10 cellular contexts compared by ENCODE assay signal in genomic region chr13:94968757-94969086, GRCh38.
DNase-seq lines count a peak whose midpoint lies in the region; ATAC-seq and TF ChIP-seq lines count a peak whose summit lies in the region.
"Had no signal": no experiment of that assay in that cellular context is flagged by ENCODE, and none has a peak within 500 bp of the region (broad histone marks: within the 10 kb centered on the region; RNA-seq: fewer than 3 reads in every experiment).

No MANE protein-coding gene starts in this region.

- H3K27me3 ChIP-seq in WERI-Rb-1 (ENCODE audit: insufficient read depth, low read depth, severe bottlenecking) (peaks cover 16% of the 10 kb centered on the region), foreskin keratinocyte (peaks cover 93% of the 10 kb centered on the region), lower lobe of right lung (ENCODE audit: low read depth) (peaks cover 77% of the 10 kb centered on the region)

- DNase-seq in WERI-Rb-1 (no peak), foreskin keratinocyte (no peak), osteocyte (ENCODE audit: extremely low spot score, unreplicated experiment) (no peak), SHP77 (lab: John Stamatoyannopoulos, UW) (no peak), lower lobe of right lung (no peak)
- DNase-seq in activated effector memory CD4-positive, alpha-beta T cell treated with anti-CD3 and anti-CD28 coated beads, Interleukin-2, amount 50 U/mL, for 16 hours, result no peak
- DNase-seq: colonic mucosa, MM.1S had no signal

- peak overlapping the region; percentile 62 for H3K4me3 Mint-ChIP-seq in osteocyte (ENCODE audit: unreplicated experiment)

- no peak for TF ChIP-seq POLR2A in GM18505 (IDR thresholded peaks at IDR 0.05; ENCODE audit: borderline replicate concordance, extremely low read depth, insufficient read depth, insufficient read length)

- H3K36me3 ChIP-seq in ES-I3 (ENCODE audit: insufficient read depth, low read length) (no peaks in the 10 kb centered on the region), WERI-Rb-1 (no peaks in the 10 kb centered on the region), lower lobe of right lung (no peaks in the 10 kb centered on the region)
- H3K36me3 ChIP-seq: colonic mucosa had no signal

- H3K9me3 ChIP-seq in ES-I3 (ENCODE audit: control insufficient read depth, insufficient read depth, low read length) (no peaks in the 10 kb centered on the region), WERI-Rb-1 (ENCODE audit: severe bottlenecking) (no peaks in the 10 kb centered on the region), lower lobe of right lung (no peaks in the 10 kb centered on the region)
- H3K9me3 ChIP-seq: colonic mucosa had no signal

- H3K4me3 ChIP-seq in WERI-Rb-1 (ENCODE audit: low read depth, low read length) (peak overlapping the region; percentile 75), lower lobe of right lung (no peak overlapping the region)
- H3K4me3 ChIP-seq: colonic mucosa had no signal

- H3K27ac Mint-ChIP-seq in osteocyte (ENCODE audit: unreplicated experiment), result no peak overlapping the region

- peaks cover 10% of the 10 kb centered on the region for H3K4me1 Mint-ChIP-seq in osteocyte (ENCODE audit: unreplicated experiment)

- H3K27me3 Mint-ChIP-seq in osteocyte (ENCODE audit: unreplicated experiment), result peaks cover 71% of the 10 kb centered on the region

- peaks cover 11% of the 10 kb centered on the region; the same call in 1 of the 2 replicates for H3K4me1 ChIP-seq in ES-I3 (ENCODE audit: insufficient read depth, low read length)
- H3K4me1 ChIP-seq in foreskin keratinocyte, result no peaks in the 10 kb centered on the region
- peaks cover 10% of the 10 kb centered on the region for H3K4me1 ChIP-seq in lower lobe of right lung
- H3K4me1 ChIP-seq: colonic mucosa had no signal

- no peaks in the 10 kb centered on the region for H3K9me3 Mint-ChIP-seq in osteocyte (ENCODE audit: unreplicated experiment)

- intact Hi-C loops in lower lobe of right lung (cut with DNase I), result no loop called here

- ATAC-seq in foreskin keratinocyte (peak; percentile 13), GM18505 (IDR thresholded peaks at IDR 0.05; ENCODE audit: unreplicated experiment) (no peak), lower lobe of right lung (no peak)

- no peaks in the 10 kb centered on the region for H3K36me3 Mint-ChIP-seq in osteocyte (ENCODE audit: unreplicated experiment)

- H3K27ac ChIP-seq in WERI-Rb-1 (no peak overlapping the region), foreskin keratinocyte (no peak overlapping the region), lower lobe of right lung (no peak overlapping the region)
- H3K27ac ChIP-seq: colonic mucosa had no signal

- peak overlapping the region; percentile 70 for H3K9ac ChIP-seq in ES-I3 (ENCODE audit: low read depth, low read length)

- TF ChIP-seq CTCF in WERI-Rb-1 (IDR thresholded peaks at IDR 0.05; ENCODE audit: low read depth, low read length), result no peak
- TF ChIP-seq CTCF in foreskin keratinocyte (conservative IDR thresholded peaks at IDR 0.05), result no peak
- TF ChIP-seq CTCF in osteocyte (IDR thresholded peaks at IDR 0.05), result no peak
- TF ChIP-seq CTCF in lower lobe of right lung (IDR thresholded peaks at IDR 0.05), result no peak
